2 cellular contexts compared by ENCODE assay signal in the genomic region with DNA sequence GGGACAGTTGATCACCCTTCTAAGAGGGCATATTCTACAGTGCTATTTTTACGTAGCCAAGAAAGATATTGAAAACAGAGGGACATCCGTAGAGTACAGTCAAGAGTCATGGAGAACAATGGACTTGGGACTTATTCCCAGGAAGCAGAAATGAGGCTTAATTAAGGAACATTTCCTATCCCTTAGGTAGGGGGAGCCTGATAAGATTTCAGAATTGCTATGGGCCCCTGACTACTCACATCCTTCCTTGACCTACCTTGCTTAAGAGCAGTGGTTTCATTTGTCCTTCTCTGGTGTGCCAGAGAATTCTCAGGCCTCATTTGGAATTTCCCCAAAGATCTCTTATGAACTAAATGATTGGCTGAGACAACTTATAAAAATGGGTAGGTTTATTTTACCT.
A peak's percentile ranks its signal among the peaks of the same experiment; 100 is the strongest.
TF ChIP-seq lines count a peak whose summit lies in the region.

No MANE protein-coding gene starts in this region.

TF ChIP-seq in K562, 482 proteins besides CTCF, POLR2A, EP300 and RAD21:
- TF ChIP-seq TCF15 (CRISPR knock-in tag; IDR thresholded peaks at IDR 0.05) (no peak), ZNF584 (CRISPR knock-in tag; IDR thresholded peaks at IDR 0.05; ENCODE audit: low read depth) (peak; percentile 97), SRF (CRISPR knock-in tag; IDR thresholded peaks at IDR 0.05) (no peak), POLR2AphosphoS5 (IDR thresholded peaks at IDR 0.05; ENCODE audit: control insufficient read depth, insufficient read depth, low read depth, low read length) (no peak), ZBTB8A (IDR thresholded peaks at IDR 0.05; ENCODE audit: partially characterized antibody) (no peak), MCM2 (IDR thresholded peaks at IDR 0.05; ENCODE audit: low read depth) (no peak)
TF ChIP-seq in K562: peak in this region for 1.

TF ChIP-seq in endothelial cell of umbilical vein, 7 proteins besides CTCF, POLR2A, EP300 and RAD21:
- no peak for TF ChIP-seq MYC (IDR thresholded peaks at IDR 0.05; ENCODE audit: low read depth, low read length)
- no peak for TF ChIP-seq MAX (IDR thresholded peaks at IDR 0.05; ENCODE audit: insufficient read depth, insufficient read length)
- no peak for TF ChIP-seq EZH2 (IDR thresholded peaks at IDR 0.05; ENCODE audit: borderline replicate concordance, low read depth, low read length, severe bottlenecking)
- TF ChIP-seq JUN (IDR thresholded peaks at IDR 0.05; ENCODE audit: borderline replicate concordance, insufficient read depth, insufficient read length, low read depth), result no peak
- no peak for TF ChIP-seq POLR2AphosphoS5 (IDR thresholded peaks at IDR 0.05; ENCODE audit: insufficient read depth, low read depth, low read length)
- no peak for TF ChIP-seq FOS (IDR thresholded peaks at IDR 0.05; ENCODE audit: borderline replicate concordance, insufficient read depth, low read length)
- TF ChIP-seq GATA2 (IDR thresholded peaks at IDR 0.05; ENCODE audit: insufficient read depth, insufficient read length, low read depth, low read length), result no peak
